In the genomic region with DNA sequence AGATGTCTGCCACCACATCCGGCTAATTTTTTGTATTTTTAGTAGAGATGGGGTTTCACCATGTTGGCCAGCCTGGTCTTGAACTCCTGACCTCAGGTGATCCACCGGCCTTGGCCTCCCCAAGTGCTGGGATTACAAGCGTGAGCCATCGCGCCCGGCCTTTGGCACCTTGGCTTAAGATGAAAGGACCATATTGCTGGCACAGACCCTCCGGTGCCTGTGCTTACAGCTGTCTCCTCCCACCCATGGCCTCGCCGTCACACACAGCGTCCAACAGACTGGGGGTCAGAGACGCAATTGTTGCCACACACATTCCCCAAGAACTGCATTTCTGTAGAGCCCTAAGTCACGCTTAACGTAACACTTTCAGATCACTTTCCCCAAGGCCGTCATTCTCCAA, we compare ENCODE assay signal across 3 cellular contexts. TPM values are rescaled to one million over a fixed set of nuclear protein-coding genes. Genes with fewer than 3 reads are reported as not detected.
"Had no signal": no experiment of that assay in that cellular context is flagged by ENCODE, and none has a peak within 500 bp of the region (broad histone marks: within the 10 kb centered on the region; RNA-seq: fewer than 3 reads in every experiment).

No MANE protein-coding gene starts in this region.

RNA-seq across cellular contexts. Expression of gene DRD1, which starts 2.4 kb away (rescaled TPM):
- total RNA-seq: GM23248, H9, HFFc6 had no signal
- polyA plus RNA-seq: GM23248 had no signal
